ENCODE assay signal across 8 cellular contexts in the genomic region with DNA sequence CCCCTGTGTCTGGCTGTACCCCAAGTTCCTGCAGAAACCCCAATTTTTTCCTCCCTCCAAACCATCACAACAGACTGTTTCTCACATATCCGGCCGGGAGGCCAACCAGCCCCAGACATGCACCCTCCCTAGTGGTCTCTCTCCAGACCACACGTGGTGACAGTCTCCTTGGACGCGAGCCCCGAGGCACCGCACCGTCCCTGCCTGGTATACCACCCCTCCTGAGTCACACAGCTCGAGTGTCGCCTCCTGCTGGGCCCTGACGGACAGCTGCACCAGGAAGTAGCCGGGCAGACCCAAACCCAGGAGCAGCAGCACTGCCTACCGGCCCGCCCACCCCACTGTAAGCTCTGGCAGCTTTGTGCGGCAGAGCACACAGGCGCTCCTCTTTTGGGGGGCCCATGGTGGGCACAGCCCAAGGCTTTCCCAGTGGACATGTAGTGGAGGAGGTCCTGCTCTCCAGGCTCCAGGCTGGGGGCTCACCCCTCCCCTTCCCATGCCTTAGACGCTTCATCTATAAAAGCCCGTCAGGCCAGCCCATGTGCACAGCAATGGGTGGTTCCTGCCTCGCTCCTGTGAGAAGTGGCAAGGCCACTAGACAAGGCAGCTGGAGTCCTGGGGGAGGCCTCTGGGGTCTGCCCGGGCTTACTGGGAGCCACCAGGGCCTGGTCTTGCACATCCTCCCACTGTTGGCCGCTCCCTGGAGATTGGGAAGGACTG.
DNase-seq lines count a peak whose midpoint lies in the region; ATAC-seq and TF ChIP-seq lines count a peak whose summit lies in the region.

No MANE protein-coding gene starts in this region.

- H3K9me3 ChIP-seq in mucosa of rectum (ENCODE audit: control insufficient read depth in 2 of 2, low read length in 2 of 2): no peaks in the 10 kb centered on the region

- H3K27me3 ChIP-seq in dorsolateral prefrontal cortex (no peaks in the 10 kb centered on the region), mucosa of rectum (ENCODE audit: control insufficient read depth in 2 of 2, insufficient read depth in 2 of 2, low read length in 2 of 2) (no peaks in the 10 kb centered on the region)

- peak overlapping the region in 1 of 2 donors; percentile 58 for H3K9ac ChIP-seq in mucosa of rectum (ENCODE audit: low read depth in 1 of 2, low read length in 2 of 2)

- H3K4me1 Mint-ChIP-seq in activated CD4-positive, alpha-beta T cell treated with anti-CD3 and anti-CD28 coated beads for 36 hours: peaks cover 43% of the 10 kb centered on the region
- H3K4me1 Mint-ChIP-seq in activated CD4-positive, alpha-beta T cell treated with anti-CD3 and anti-CD28 coated beads, Interleukin-2, amount 10 ng/mL, durations not matched to agents 7 days and 5 days: peaks cover 36% of the 10 kb centered on the region

- CTCF ChIA-PET in activated CD4-positive, alpha-beta T cell treated with anti-CD3 and anti-CD28 coated beads for 36 hours (lab: Charles Lee): no interaction called here
- CTCF ChIA-PET in activated CD4-positive, alpha-beta T cell treated with anti-CD3 and anti-CD28 coated beads, Interleukin-2, amount 10 ng/mL, durations not matched to agents 7 days and 5 days (lab: Charles Lee): interaction anchor here (0.8 to 1.4 kb wide), 2 partner anchors 16 to 18 kb away, joined by 4 read pairs; no protein-coding TSS in a partner anchor

- H3K4me3 Mint-ChIP-seq in activated CD4-positive, alpha-beta T cell treated with anti-CD3 and anti-CD28 coated beads for 36 hours: no peak overlapping the region
- no peak overlapping the region for H3K4me3 Mint-ChIP-seq in activated CD4-positive, alpha-beta T cell treated with anti-CD3 and anti-CD28 coated beads, Interleukin-2, amount 10 ng/mL, durations not matched to agents 7 days and 5 days

- peak; percentile 45 for DNase-seq in activated CD4-positive, alpha-beta T cell treated with anti-CD3 and anti-CD28 coated beads for 36 hours
- DNase-seq in activated CD4-positive, alpha-beta T cell treated with anti-CD3 and anti-CD28 coated beads, Interleukin-2, amount 10 ng/mL, durations not matched to agents 7 days and 5 days: no peak
- DNase-seq in NCI-H69 (lab: John Stamatoyannopoulos, UW) (peak; percentile 88), dorsolateral prefrontal cortex (peak in 4 of 10 donors; percentile 51 to 68 (median 52)), NCI-H526 treated with DMSO at 0.1 percent for 48 hours (lab: John Stamatoyannopoulos, UW) (no peak), NK-92 (lab: John Stamatoyannopoulos, UW; ENCODE audit: unreplicated experiment) (no peak)

- peaks cover 13 to 19% of the 10 kb centered on the region in 2 donors for H3K36me3 ChIP-seq in mucosa of rectum (ENCODE audit: control insufficient read depth in 2 of 2, insufficient read depth in 2 of 2, low read length in 2 of 2)

- POLR2A ChIA-PET in activated CD4-positive, alpha-beta T cell treated with anti-CD3 and anti-CD28 coated beads for 36 hours (lab: Charles Lee): no interaction called here
- POLR2A ChIA-PET in activated CD4-positive, alpha-beta T cell treated with anti-CD3 and anti-CD28 coated beads, Interleukin-2, amount 10 ng/mL, durations not matched to agents 7 days and 5 days (lab: Charles Lee): interaction anchor here (0.6 kb wide), 1 partner anchor 464 kb away, joined by 3 read pairs; no protein-coding TSS in a partner anchor

- H3K9me3 Mint-ChIP-seq in activated CD4-positive, alpha-beta T cell treated with anti-CD3 and anti-CD28 coated beads for 36 hours (ENCODE audit: low read depth): no peaks in the 10 kb centered on the region
- H3K9me3 Mint-ChIP-seq in activated CD4-positive, alpha-beta T cell treated with anti-CD3 and anti-CD28 coated beads, Interleukin-2, amount 10 ng/mL, durations not matched to agents 7 days and 5 days: no peaks in the 10 kb centered on the region

- H3K36me3 Mint-ChIP-seq in activated CD4-positive, alpha-beta T cell treated with anti-CD3 and anti-CD28 coated beads for 36 hours (ENCODE audit: low read depth): peaks cover 7% of the 10 kb centered on the region
- peaks cover 2% of the 10 kb centered on the region for H3K36me3 Mint-ChIP-seq in activated CD4-positive, alpha-beta T cell treated with anti-CD3 and anti-CD28 coated beads, Interleukin-2, amount 10 ng/mL, durations not matched to agents 7 days and 5 days (ENCODE audit: low read depth)

- ATAC-seq in activated CD4-positive, alpha-beta T cell treated with anti-CD3 and anti-CD28 coated beads for 36 hours: no peak
- no peak for ATAC-seq in GM21786 (IDR thresholded peaks at IDR 0.05; ENCODE audit: unreplicated experiment)

- H3K27ac ChIP-seq in dorsolateral prefrontal cortex (peak overlapping the region; percentile 64 to 99 (median 91)), mucosa of rectum (ENCODE audit: low read depth in 2 of 2, low read length in 2 of 2) (peak overlapping the region; percentile 64 to 94)

- H3K4me3 ChIP-seq in dorsolateral prefrontal cortex (peak overlapping the region in 2 of 59 donors; percentile 7 to 11), mucosa of rectum (ENCODE audit: low read length in 2 of 2) (no peak overlapping the region)

- H3K4me1 ChIP-seq in mucosa of rectum (ENCODE audit: control insufficient read depth in 2 of 2, insufficient read depth in 2 of 2, low read length in 2 of 2): peaks cover 55 to 56% of the 10 kb centered on the region in 2 donors

- H3K27ac Mint-ChIP-seq in activated CD4-positive, alpha-beta T cell treated with anti-CD3 and anti-CD28 coated beads for 36 hours: peak overlapping the region; percentile 10
- H3K27ac Mint-ChIP-seq in activated CD4-positive, alpha-beta T cell treated with anti-CD3 and anti-CD28 coated beads, Interleukin-2, amount 10 ng/mL, durations not matched to agents 7 days and 5 days: no peak overlapping the region

- peak in 40 of 56 donors; percentile 4 to 56 (median 33) for TF ChIP-seq CTCF in dorsolateral prefrontal cortex (IDR thresholded peaks at IDR 0.05 in 54 of 56, conservative IDR thresholded peaks at IDR 0.05 in 2 of 56; ENCODE audit: low read depth in 1 of 56, partially characterized antibody in 56 of 56)

- intact Hi-C loops in activated CD4-positive, alpha-beta T cell treated with anti-CD3 and anti-CD28 coated beads for 36 hours (cut with DNase I, micrococcal nuclease): loop anchor here (5.0 kb wide), 3 partner anchors 155 to 375 kb away; no protein-coding TSS in a partner anchor
- intact Hi-C loops in dorsolateral prefrontal cortex (cut with DNase I): no loop called here

- H3K27me3 Mint-ChIP-seq in activated CD4-positive, alpha-beta T cell treated with anti-CD3 and anti-CD28 coated beads for 36 hours: no peaks in the 10 kb centered on the region
- no peaks in the 10 kb centered on the region for H3K27me3 Mint-ChIP-seq in activated CD4-positive, alpha-beta T cell treated with anti-CD3 and anti-CD28 coated beads, Interleukin-2, amount 10 ng/mL, durations not matched to agents 7 days and 5 days

Comparison
In these comparisons a context has a peak if more than half of its experiments do, and no peak if none do; other contexts are left out.
1. DNase-seq: peak in activated CD4-positive, alpha-beta T cell treated with anti-CD3 and anti-CD28 coated beads for 36 hours (single experiment) and NCI-H69 (single experiment); none in activated CD4-positive, alpha-beta T cell treated with anti-CD3 and anti-CD28 coated beads, Interleukin-2, amount 10 ng/mL, durations not matched to agents 7 days and 5 days (single experiment), NCI-H526 treated with DMSO at 0.1 percent for 48 hours (single experiment) and NK-92 (single experiment).
2. intact Hi-C loops: an anchor here in activated CD4-positive, alpha-beta T cell treated with anti-CD3 and anti-CD28 coated beads for 36 hours (5.0 kb wide); none called in dorsolateral prefrontal cortex.